In the genomic region with DNA sequence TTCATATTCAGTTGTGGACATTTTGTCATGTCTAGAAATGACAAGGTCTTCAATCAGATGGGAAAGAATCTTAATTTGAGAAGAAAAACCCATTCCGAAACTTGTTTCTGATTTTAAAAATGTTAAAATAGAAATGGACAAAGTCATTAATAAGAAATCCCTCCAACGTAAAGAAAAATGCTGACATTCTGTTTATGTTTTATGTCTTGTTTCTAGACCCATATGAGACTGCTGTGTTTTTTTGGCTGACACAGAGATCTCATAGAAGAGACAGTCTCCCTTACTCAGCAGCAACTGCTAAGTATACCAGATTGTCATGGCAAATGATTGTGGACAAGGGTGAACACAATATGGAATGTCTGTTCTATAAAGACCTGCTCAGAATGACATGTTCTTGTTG, we compare ENCODE assay signal across 27 cellular contexts.
"Had no signal": no experiment of that assay in that cellular context is flagged by ENCODE, and none has a peak within 500 bp of the region (broad histone marks: within the 10 kb centered on the region; RNA-seq: fewer than 3 reads in every experiment).

No MANE protein-coding gene starts in this region.

- ATAC-seq: stimulated activated effector memory CD8-positive, alpha-beta T cell treated with anti-CD3 and anti-CD28 coated beads, Interleukin-12 subunit alpha, Interleukin-12 subunit beta, amount 100 ng/mL, for 72 hours; stimulated activated memory B cell treated with anti-CD40 and anti-IgM and Interleukin-4, amounts not matched to agents 10 μg/mL and 1 μg/mL and 100 μg/mL, for 72 hours; stimulated activated naive B cell treated with anti-CD40 and anti-IgM and Interleukin-4, amounts not matched to agents 10 μg/mL and 1 μg/mL and 100 μg/mL, for 72 hours; stimulated activated naive CD8-positive, alpha-beta T cell treated with anti-CD3 and anti-CD28 coated beads, Interleukin-15, amount 100 ng/mL, for 72 hours; stimulated activated naive CD8-positive, alpha-beta T cell treated with anti-CD3 and anti-CD28 coated beads, Interleukin-15, Interleukin-2, amounts not matched to agents 100 U/mL and 50 U/mL, for 24 hours; upper lobe of right lung had no signal

- H3K4me1 ChIP-seq: stomach, suprapubic skin, testis, thyroid gland, tibial artery, tibial nerve, transverse colon, upper lobe of left lung, upper lobe of right lung, uterus, vagina had no signal

- H3K4me3 ChIP-seq: stomach, suprapubic skin, testis, thoracic aorta, thyroid gland, tibial artery, tibial nerve, transverse colon, upper lobe of left lung, upper lobe of right lung, uterus, vagina had no signal

- H3K27ac ChIP-seq: stomach, suprapubic skin, testis, thoracic aorta, thyroid gland, tibial artery, tibial nerve, transverse colon, upper lobe of left lung, upper lobe of right lung, uterus, vagina had no signal

- H3K27me3 ChIP-seq: stomach, suprapubic skin, testis, thyroid gland, tibial artery, tibial nerve, transverse colon, upper lobe of left lung, upper lobe of right lung, uterus, vagina had no signal

- H3K9me3 ChIP-seq: stomach, suprapubic skin, testis, thoracic aorta, thyroid gland, tibial artery, transverse colon, upper lobe of left lung, upper lobe of right lung, uterus, vagina had no signal

- DNase-seq: stimulated activated CD4-positive, alpha-beta T cell treated with anti-CD3 and anti-CD28 coated beads, Interleukin-2, amount 100 ng/mL, for 48 hours; stimulated activated CD4-positive, alpha-beta T cell treated with anti-CD3 and anti-CD28 coated beads, Interleukin-4, amount 100 ng/mL, for 1 hour; stimulated activated CD4-positive, alpha-beta T cell treated with anti-CD3 and anti-CD28 coated beads, Interleukin-4, amount 100 ng/mL, for 24 hours; stimulated activated CD4-positive, alpha-beta T cell treated with anti-CD3 and anti-CD28 coated beads, Interleukin-4, amount 100 ng/mL, for 4 hours; stimulated activated CD8-positive, alpha-beta memory T cell treated with anti-CD3 and anti-CD28 coated beads, Interleukin-4, amount 100 ng/mL, for 48 hours; stimulated activated naive B cell treated with anti-CD40 and anti-IgM and Interleukin-4, amounts not matched to agents 10 μg/mL and 1 μg/mL and 100 μg/mL, for 72 hours; stimulated activated naive CD4-positive, alpha-beta T cell; stimulated activated naive CD4-positive, alpha-beta T cell treated with Interleukin-2 at 50 U/mL for 16 hours; stimulated activated naive CD8-positive, alpha-beta T cell treated with anti-CD3 and anti-CD28 coated beads, Interleukin-15, amount 100 ng/mL, for 72 hours; stimulated activated naive CD8-positive, alpha-beta T cell treated with anti-CD3 and anti-CD28 coated beads, Interleukin-15, Interleukin-2, amounts not matched to agents 100 U/mL and 50 U/mL, for 24 hours; stomach; substantia nigra; testis; thyroid gland; tibial artery; transverse colon; trophoblast cell; upper lobe of left lung; upper lobe of right lung; uterus had no signal

- FAIRE-seq: urothelium cell line had no signal

- H3K36me3 ChIP-seq: stomach, suprapubic skin, thoracic aorta, thyroid gland, tibial artery, transverse colon, upper lobe of left lung, upper lobe of right lung, vagina had no signal
